ENCODE assay signal across 10 cellular contexts in genomic region chr12:13197526-13198141, GRCh38. TPM values are rescaled to one million over a fixed set of nuclear protein-coding genes. Genes with fewer than 3 reads are reported as not detected.
A peak's percentile ranks its signal among the peaks of the same experiment; 100 is the strongest.
DNase-seq lines count a peak whose midpoint lies in the region; ATAC-seq and TF ChIP-seq lines count a peak whose summit lies in the region.
"Had no signal": no experiment of that assay in that cellular context is flagged by ENCODE, and none has a peak within 500 bp of the region (broad histone marks: within the 10 kb centered on the region; RNA-seq: fewer than 3 reads in every experiment).

No MANE protein-coding gene starts in this region.

- no peaks in the 10 kb centered on the region for H3K27me3 ChIP-seq in parathyroid adenoma (ENCODE audit: control insufficient read depth, insufficient read depth, low read length)

- TF ChIP-seq CTCF in epithelial cell of proximal tubule (conservative IDR thresholded peaks at IDR 0.05; ENCODE audit: low read depth, low read length) (no peak), parathyroid adenoma (IDR thresholded peaks at IDR 0.05) (no peak)

- H3K27ac ChIP-seq in parathyroid adenoma: peak overlapping the region; percentile 84
- H3K27ac ChIP-seq: HL-60 had no signal

- H3K4me2 ChIP-seq in parathyroid adenoma (ENCODE audit: low read length): no peak overlapping the region

- no peaks in the 10 kb centered on the region for H3K79me2 ChIP-seq in parathyroid adenoma

- no peak overlapping the region for H2AFZ ChIP-seq in parathyroid adenoma

- H3K4me3 ChIP-seq in epithelial cell of proximal tubule (ENCODE audit: low read depth, low read length) (peak overlapping the region; percentile 87), parathyroid adenoma (ENCODE audit: low read depth, low read length) (peak overlapping the region; percentile 54)
- H3K4me3 ChIP-seq: GM12878 had no signal

- H3K9ac ChIP-seq in parathyroid adenoma: no peak overlapping the region

- no peaks in the 10 kb centered on the region for H3K9me3 ChIP-seq in parathyroid adenoma (ENCODE audit: control insufficient read depth, low read length)

- H3K36me3 ChIP-seq in parathyroid adenoma (ENCODE audit: control insufficient read depth, insufficient read depth, low read length): no peaks in the 10 kb centered on the region

- DNase-seq in CD1c-positive myeloid dendritic cell (ENCODE audit: extremely low spot score) (peak; percentile 67), RKO (ENCODE audit: low spot score) (peak; percentile 35), epithelial cell of proximal tubule (ENCODE audit: low read depth) (no peak), HT-29 (ENCODE audit: low spot score) (no peak), NCI-H510A (lab: John Stamatoyannopoulos, UW) (no peak)
- DNase-seq in activated CD4-positive, CD25-positive, alpha-beta regulatory T cell treated with anti-CD3 and anti-CD28 coated beads, Interleukin-2, amount 50 U/mL, for 72 hours: no peak

- no peak for ATAC-seq in GM19395 (IDR thresholded peaks at IDR 0.05; ENCODE audit: unreplicated experiment)
- ATAC-seq: GM12878 had no signal

- H3K4me1 ChIP-seq in parathyroid adenoma: peaks cover 10% of the 10 kb centered on the region

RNA-seq across cellular contexts. Expression of gene EMP1, which starts 1.1 kb away (rescaled TPM):
- total RNA-seq in epithelial cell of proximal tubule: 117 and 166 TPM in 2 replicates
- 33.4 and 40.3 TPM in 2 replicates for total RNA-seq in HT-29 (2014; rRNA removed; shearing (Covaris generic))

Comparison
In these comparisons a context has a peak if more than half of its experiments do, and no peak if none do; other contexts are left out.
1. DNase-seq: peak in CD1c-positive myeloid dendritic cell (single experiment) and RKO (single experiment); none in epithelial cell of proximal tubule (single experiment), HT-29 (single experiment), NCI-H510A (single experiment) and activated CD4-positive, CD25-positive, alpha-beta regulatory T cell treated with anti-CD3 and anti-CD28 coated beads, Interleukin-2, amount 50 U/mL, for 72 hours (single experiment).